ENCODE assay signal across 1 cellular context in the genomic region with DNA sequence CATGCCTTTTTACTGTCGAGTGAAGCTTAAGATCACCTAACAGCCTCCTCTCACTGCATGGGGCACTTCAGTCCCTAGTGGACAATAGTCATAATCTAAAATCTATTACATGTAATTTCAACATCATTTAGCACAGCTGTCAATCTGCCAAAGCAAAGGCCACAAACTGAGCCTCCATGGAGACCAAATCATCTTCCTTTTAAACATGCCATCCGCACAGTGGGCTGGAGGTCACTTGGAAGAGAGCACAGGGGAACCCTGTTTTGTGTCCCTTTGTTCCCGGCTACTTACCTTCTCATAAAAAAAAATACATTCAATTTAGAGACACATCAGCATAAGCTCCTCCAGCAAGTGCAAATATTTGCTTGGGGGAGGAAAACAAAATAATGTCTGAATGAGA.
TF ChIP-seq lines count a peak whose summit lies in the region.

No MANE protein-coding gene starts in this region.

TF ChIP-seq in HepG2, 621 proteins besides CTCF, POLR2A, EP300 and RAD21:
- TF ChIP-seq, protein P1, sequence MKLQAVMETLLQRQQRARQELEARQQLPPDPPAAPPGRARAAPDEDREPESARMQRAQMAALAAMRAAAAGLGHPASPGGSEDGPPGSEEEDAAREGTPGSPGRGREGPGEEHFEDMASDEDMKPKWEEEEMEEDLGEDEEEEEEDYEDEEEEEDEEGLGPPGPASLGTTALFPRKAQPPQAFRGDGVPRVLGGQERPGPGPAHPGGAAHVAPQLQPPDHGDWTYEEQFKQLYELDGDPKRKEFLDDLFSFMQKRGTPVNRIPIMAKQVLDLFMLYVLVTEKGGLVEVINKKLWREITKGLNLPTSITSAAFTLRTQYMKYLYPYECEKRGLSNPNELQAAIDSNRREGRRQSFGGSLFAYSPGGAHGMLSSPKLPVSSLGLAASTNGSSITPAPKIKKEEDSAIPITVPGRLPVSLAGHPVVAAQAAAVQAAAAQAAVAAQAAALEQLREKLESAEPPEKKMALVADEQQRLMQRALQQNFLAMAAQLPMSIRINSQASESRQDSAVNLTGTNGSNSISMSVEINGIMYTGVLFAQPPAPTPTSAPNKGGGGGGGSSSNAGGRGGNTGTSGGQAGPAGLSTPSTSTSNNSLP (IDR thresholded peaks at IDR 0.05; ENCODE audit: low read depth, low read length), result 0 out of 2 replicates have a peak, but pooled peaks have one; percentile 16
- TF ChIP-seq KDM5A (IDR thresholded peaks at IDR 0.05; ENCODE audit: borderline replicate concordance, low read length) (no peak), KAT8 (CRISPR knock-in tag; IDR thresholded peaks at IDR 0.05) (no peak), ZNF431 (CRISPR knock-in tag; IDR thresholded peaks at IDR 0.05; ENCODE audit: borderline replicate concordance, low read depth) (no peak)
- TF ChIP-seq, protein P2, sequence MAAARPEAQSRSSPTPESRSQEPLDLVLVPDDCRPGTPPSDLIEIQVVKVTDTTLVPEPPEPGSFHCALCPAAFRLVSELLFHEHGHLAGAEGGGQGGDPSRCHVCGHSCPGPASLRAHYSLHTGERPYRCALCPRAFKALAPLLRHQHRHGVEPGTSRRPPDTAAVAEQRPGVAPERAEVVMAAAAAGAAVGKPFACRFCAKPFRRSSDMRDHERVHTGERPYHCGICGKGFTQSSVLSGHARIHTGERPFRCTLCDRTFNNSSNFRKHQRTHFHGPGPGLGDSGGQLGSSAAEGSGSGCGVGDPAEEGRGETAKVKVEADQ (CRISPR knock-in tag; IDR thresholded peaks at IDR 0.05; ENCODE audit: borderline replicate concordance), result no peak
- TF ChIP-seq, protein P3, sequence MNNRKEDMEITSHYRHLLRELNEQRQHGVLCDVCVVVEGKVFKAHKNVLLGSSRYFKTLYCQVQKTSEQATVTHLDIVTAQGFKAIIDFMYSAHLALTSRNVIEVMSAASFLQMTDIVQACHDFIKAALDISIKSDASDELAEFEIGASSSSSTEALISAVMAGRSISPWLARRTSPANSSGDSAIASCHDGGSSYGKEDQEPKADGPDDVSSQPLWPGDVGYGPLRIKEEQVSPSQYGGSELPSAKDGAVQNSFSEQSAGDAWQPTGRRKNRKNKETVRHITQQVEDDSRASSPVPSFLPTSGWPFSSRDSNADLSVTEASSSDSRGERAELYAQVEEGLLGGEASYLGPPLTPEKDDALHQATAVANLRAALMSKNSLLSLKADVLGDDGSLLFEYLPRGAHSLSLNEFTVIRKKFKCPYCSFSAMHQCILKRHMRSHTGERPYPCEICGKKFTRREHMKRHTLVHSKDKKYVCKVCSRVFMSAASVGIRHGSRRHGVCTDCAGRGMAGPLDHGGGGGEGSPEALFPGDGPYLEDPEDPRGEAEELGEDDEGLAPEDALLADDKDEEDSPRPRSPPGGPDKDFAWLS (CRISPR knock-in tag; IDR thresholded peaks at IDR 0.05; ENCODE audit: borderline replicate concordance), result no peak
